ENCODE assay signal across 22 cellular contexts in genomic region chr9:18881740-18882139, GRCh38.
"Had no signal": no experiment of that assay in that cellular context is flagged by ENCODE, and none has a peak within 500 bp of the region (broad histone marks: within the 10 kb centered on the region; RNA-seq: fewer than 3 reads in every experiment).

No MANE protein-coding gene starts in this region.

- H3K9me3 ChIP-seq: lower lobe of right lung, mucosa of descending colon had no signal

- H3K4me1 ChIP-seq: esophagus muscularis mucosa, foreskin keratinocyte, gastroesophageal sphincter, heart right ventricle, left lung, lower lobe of right lung had no signal

- DNase-seq: dermis blood vessel endothelial cell; dorsolateral prefrontal cortex; effector CD4-positive, alpha-beta T cell; effector memory CD4-positive, alpha-beta T cell; foreskin keratinocyte; glutamatergic neuron; heart right ventricle; hippocampal formation; left cardiac atrium; left lung; left ventricle myocardium superior; lower lobe of right lung; mesendoderm; mucosa of descending colon had no signal

- ATAC-seq: foreskin keratinocyte, gastroesophageal sphincter, heart right ventricle, left lung, left ventricle myocardium superior, lower lobe of right lung, mucosa of descending colon had no signal

- H3K27ac ChIP-seq: coronary artery, dorsolateral prefrontal cortex, esophagus muscularis mucosa, foreskin keratinocyte, gastroesophageal sphincter, heart right ventricle, left lung, lower lobe of right lung had no signal

- H3K36me3 ChIP-seq: left lung, lower lobe of right lung had no signal

- FAIRE-seq: colon, endothelial cell of umbilical vein, frontal cortex, islet of Langerhans, keratinocyte had no signal

- H3K27me3 ChIP-seq: dorsolateral prefrontal cortex, esophagus muscularis mucosa, gastroesophageal sphincter, heart right ventricle, left lung had no signal

- H3K4me3 ChIP-seq: coronary artery, dorsolateral prefrontal cortex, esophagus muscularis mucosa, gastroesophageal sphincter, heart right ventricle, left lung, lower lobe of right lung, mucosa of descending colon had no signal
